In genomic region chr2:109438773-109439191, GRCh38 we compare ENCODE assay signal across 13 cellular contexts.
DNase-seq lines count a peak whose midpoint lies in the region; ATAC-seq and TF ChIP-seq lines count a peak whose summit lies in the region.
"Had no signal": no experiment of that assay in that cellular context is flagged by ENCODE, and none has a peak within 500 bp of the region (broad histone marks: within the 10 kb centered on the region; RNA-seq: fewer than 3 reads in every experiment).

No MANE protein-coding gene starts in this region.

- H3K4me3 Mint-ChIP-seq in GM23338 (no peak overlapping the region), glutamatergic neuron (ENCODE audit: unreplicated experiment) (no peak overlapping the region)

- ATAC-seq in GM23338 (no peak), left cardiac atrium (peak; percentile 56 to 82), HG02623 (IDR thresholded peaks at IDR 0.05; ENCODE audit: unreplicated experiment) (no peak)
- ATAC-seq: left colon had no signal

- H2AFZ ChIP-seq in GM23338: no peak overlapping the region

- DNase-seq in GM23338 (ENCODE audit: low spot score) (no peak), ascending aorta (ENCODE audit: low spot score in 2 of 2) (peak; percentile 75 to 93), left cardiac atrium (peak; percentile 49), skeletal muscle cell (ENCODE audit: low read depth) (peak; percentile 59), glutamatergic neuron (no peak), foreskin melanocyte (no peak), kidney glomerular epithelial cell (lab: John Stamatoyannopoulos, UW) (no peak)
- DNase-seq: activated CD4-positive, CD25-positive, alpha-beta regulatory T cell treated with anti-CD3 and anti-CD28 coated beads, Interleukin-2, amount 50 U/mL, for 72 hours; GDM1; left colon had no signal

- H3K27ac ChIP-seq in GM23338 (ENCODE audit: low read depth) (no peak overlapping the region), ascending aorta (peak overlapping the region; percentile 89 to 96)
- H3K27ac ChIP-seq: cardiac muscle cell, HL-60 had no signal

- H3K27me3 ChIP-seq in GM23338 (ENCODE audit: insufficient read depth) (no peaks in the 10 kb centered on the region), ascending aorta (no peaks in the 10 kb centered on the region)
- H3K27me3 ChIP-seq: cardiac muscle cell had no signal

- intact Hi-C loops in ascending aorta (cut with DNase I) (loop anchor here (1.0 to 5.0 kb wide), 5 partner anchors 74 to 311 kb away; partner anchors contain the start of gene SH3RF3), left cardiac atrium (cut with DNase I) (loop anchor here in 1 of 2 donors (5.0 kb wide), 1 partner anchor 116 kb away; no protein-coding TSS in a partner anchor)

- TF ChIP-seq CTCF in GM23338 (conservative IDR thresholded peaks at IDR 0.05; ENCODE audit: low read depth in 2 of 2) (no peak), ascending aorta (IDR thresholded peaks at IDR 0.05) (peak in 1 of 3 experiments; percentile 25), glutamatergic neuron (IDR thresholded peaks at IDR 0.05; ENCODE audit: partially characterized antibody, unreplicated experiment) (no peak)

- no peaks in the 10 kb centered on the region for H3K79me2 ChIP-seq in GM23338 (replicated peaks; ENCODE audit: insufficient read depth)

- no peaks in the 10 kb centered on the region for H4K20me1 ChIP-seq in GM23338 (replicated peaks; ENCODE audit: insufficient read depth)

- H3K9me3 Mint-ChIP-seq in GM23338: peaks cover 27% of the 10 kb centered on the region
- H3K9me3 Mint-ChIP-seq in glutamatergic neuron (ENCODE audit: unreplicated experiment): peaks cover 9% of the 10 kb centered on the region

- no peaks in the 10 kb centered on the region for H3K9me2 ChIP-seq in GM23338 (ENCODE audit: insufficient read depth)

- H3K4me1 ChIP-seq in GM23338 (ENCODE audit: insufficient read depth) (no peaks in the 10 kb centered on the region), ascending aorta (peaks cover 36 to 49% of the 10 kb centered on the region in 2 donors)

- H3K36me3 ChIP-seq in GM23338 (ENCODE audit: insufficient read depth) (no peaks in the 10 kb centered on the region), ascending aorta (peaks cover 2 to 12% of the 10 kb centered on the region in 2 donors)
- H3K36me3 ChIP-seq: cardiac muscle cell had no signal

- H3K4me3 ChIP-seq in GM23338: no peak overlapping the region
- no peak overlapping the region for H3K4me3 ChIP-seq in ascending aorta
- no peak overlapping the region for H3K4me3 ChIP-seq in skeletal muscle cell (ENCODE audit: low read depth, low read length)
- H3K4me3 ChIP-seq: cardiac muscle cell had no signal

- no peak overlapping the region for H3K4me2 ChIP-seq in GM23338

- H3K27me3 Mint-ChIP-seq in GM23338 (ENCODE audit: insufficient read depth, low read depth, poor library complexity): peaks cover 9% of the 10 kb centered on the region
- H3K27me3 Mint-ChIP-seq in glutamatergic neuron (ENCODE audit: unreplicated experiment): no peaks in the 10 kb centered on the region

- H3K36me3 Mint-ChIP-seq in GM23338 (ENCODE audit: low read depth) (peaks cover 6% of the 10 kb centered on the region; the same call in 2 of the 3 replicates), glutamatergic neuron (ENCODE audit: unreplicated experiment) (peaks cover 25% of the 10 kb centered on the region)

- H3K9me3 ChIP-seq in ascending aorta: peaks cover 0 to 22% of the 10 kb centered on the region in 2 donors

- H3K4me1 Mint-ChIP-seq in GM23338: peaks cover 4% of the 10 kb centered on the region; the same call in 1 of the 3 replicates
- H3K4me1 Mint-ChIP-seq in glutamatergic neuron (ENCODE audit: low read depth, unreplicated experiment): no peaks in the 10 kb centered on the region

- H3K27ac Mint-ChIP-seq in GM23338 (peak overlapping the region; percentile 35; the same call in 1 of the 2 replicates), glutamatergic neuron (ENCODE audit: unreplicated experiment) (no peak overlapping the region)

- H3F3A ChIP-seq in GM23338 (replicated peaks; ENCODE audit: low read depth): no peaks in the 10 kb centered on the region

TF ChIP-seq in GM23338, 12 proteins besides CTCF, POLR2A, EP300 and RAD21:
- TF ChIP-seq POLR2AphosphoS5 (IDR thresholded peaks at IDR 0.05; ENCODE audit: low read depth) (no peak), CREB1 (CRISPR knock-in tag; IDR thresholded peaks at IDR 0.05; ENCODE audit: low read depth) (no peak), ZNF114 (CRISPR knock-in tag; IDR thresholded peaks at IDR 0.05) (no peak), NANOG (IDR thresholded peaks at IDR 0.05; ENCODE audit: borderline replicate concordance) (no peak), STAT1 (IDR thresholded peaks at IDR 0.05; ENCODE audit: unreplicated experiment) (no peak)
TF ChIP-seq in GM23338: peak in this region for 0.

Comparison
In these comparisons a context has a peak if more than half of its experiments do, and no peak if none do; other contexts are left out.
1. ATAC-seq: peak in left cardiac atrium (2 of 2); none in GM23338 (single experiment) and HG02623 (single experiment).
2. DNase-seq: peak in ascending aorta (2 of 2), left cardiac atrium (single experiment) and skeletal muscle cell (single experiment); none in GM23338 (single experiment), glutamatergic neuron (single experiment), foreskin melanocyte (single experiment) and kidney glomerular epithelial cell (single experiment).